18 cellular contexts compared by ENCODE assay signal in genomic region chr15:77865106-77865630, GRCh38.
"Had no signal": no experiment of that assay in that cellular context is flagged by ENCODE, and none has a peak within 500 bp of the region (broad histone marks: within the 10 kb centered on the region; RNA-seq: fewer than 3 reads in every experiment).

No MANE protein-coding gene starts in this region.

- H3K4me3 ChIP-seq: breast epithelium, MG63, SK-N-MC had no signal

- ATAC-seq: activated CD4-positive, alpha-beta T cell treated with anti-CD3 and anti-CD28 coated beads for 36 hours; activated CD8-positive, alpha-beta T cell treated with anti-CD3 and anti-CD28 coated beads for 36 hours; activated T-cell treated with anti-CD3 and anti-CD28 coated beads, Interleukin-2, amount 50 U/mL, for 72 hours; PC-3; T-cell had no signal

- DNase-seq: activated CD4-positive, alpha-beta T cell treated with anti-CD3 and anti-CD28 coated beads for 36 hours; activated CD8-positive, alpha-beta memory T cell treated with anti-CD3 and anti-CD28 coated beads, Interleukin-2, amount 50 U/mL, for 4 hours; activated CD8-positive, alpha-beta T cell treated with anti-CD3 and anti-CD28 coated beads for 36 hours; activated naive CD4-positive, alpha-beta T cell; activated T-cell treated with anti-CD3 and anti-CD28 coated beads, Interleukin-2, amount 50 U/mL, for 72 hours; MG63; MV-4-11; NCI-H1105; NCI-H1436; NCI-H1694 treated with DMSO at 0.1 percent for 48 hours; NCI-H2029 treated with DMSO at 0.1 percent for 48 hours; NCI-H446; NCI-H524; PC-3; T-cell; WERI-Rb-1 had no signal

- H3K36me3 ChIP-seq: breast epithelium, MG63, WERI-Rb-1 had no signal

- H3K4me1 ChIP-seq: breast epithelium had no signal

- H3K27ac ChIP-seq: breast epithelium, SK-N-MC, WERI-Rb-1 had no signal

- H3K9me3 ChIP-seq: breast epithelium, MG63 had no signal

- H3K27me3 ChIP-seq: breast epithelium, MG63 had no signal
